In the genomic region with DNA sequence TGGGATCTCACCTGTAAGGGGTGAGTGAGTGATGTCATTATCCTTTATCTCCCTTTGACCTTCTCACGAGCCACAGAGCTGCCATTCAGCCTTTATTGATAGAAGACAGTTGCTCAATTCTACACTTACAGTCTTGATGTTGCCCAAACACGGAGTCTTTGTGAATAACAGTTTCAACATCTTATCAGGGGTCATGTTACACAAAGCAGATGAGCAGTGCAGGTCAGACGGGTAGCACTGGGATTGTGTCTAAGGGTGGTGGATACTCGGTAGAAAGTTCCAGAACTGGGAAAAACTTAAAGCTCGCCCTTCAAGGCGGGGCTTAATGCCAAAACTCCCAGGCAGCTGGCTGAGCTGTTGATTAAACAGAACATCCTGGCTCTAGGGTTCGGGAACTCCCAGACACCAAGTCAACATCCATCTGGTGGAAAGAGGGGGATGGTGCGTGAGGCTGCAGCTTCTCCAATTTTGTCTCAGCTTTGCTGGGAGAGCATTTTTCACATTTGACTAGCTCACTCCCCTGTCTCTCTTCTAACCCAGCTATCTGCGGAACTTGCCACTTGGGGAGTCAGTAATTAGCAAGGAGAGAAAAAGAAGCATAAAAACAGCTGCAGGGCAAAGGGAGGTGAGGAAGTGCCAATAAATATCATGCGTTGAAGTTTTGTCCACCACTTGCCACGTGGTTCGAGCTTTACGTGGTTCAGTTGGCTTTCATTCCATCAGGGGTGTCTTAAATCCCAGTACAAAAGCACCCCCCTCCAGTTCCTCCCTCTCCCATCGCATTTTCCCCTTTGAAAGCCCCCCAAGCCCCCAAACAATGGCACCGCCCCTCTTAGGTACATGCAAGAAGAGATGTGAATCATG, we compare ENCODE assay signal across 12 cellular contexts. TPM values are rescaled to one million over a fixed set of nuclear protein-coding genes. Genes with fewer than 3 reads are reported as not detected.
DNase-seq lines count a peak whose midpoint lies in the region; ATAC-seq and TF ChIP-seq lines count a peak whose summit lies in the region.
"Had no signal": no experiment of that assay in that cellular context is flagged by ENCODE, and none has a peak within 500 bp of the region (broad histone marks: within the 10 kb centered on the region; RNA-seq: fewer than 3 reads in every experiment).

No MANE protein-coding gene starts in this region.

- H3K4me3 ChIP-seq in mucosa of descending colon (no peak overlapping the region), spleen (no peak overlapping the region)
- H3K4me3 ChIP-seq: thoracic aorta had no signal

- DNase-seq in AG09319 (ENCODE audit: extremely low read depth, low read depth): peak; percentile 19
- DNase-seq in M059J (ENCODE audit: low read depth): peak; percentile 7
- peak; percentile 88 for DNase-seq in amniotic epithelial cell (ENCODE audit: low read depth)
- peak in 1 of 3 donors; percentile 28 for DNase-seq in mucosa of descending colon
- DNase-seq in G401 (ENCODE audit: low spot score): no peak
- DNase-seq in DMS79 (lab: John Stamatoyannopoulos, UW): no peak
- DNase-seq in hypothalamus (lab: John Stamatoyannopoulos, UW): no peak
- DNase-seq in spleen: no peak
- DNase-seq: activated naive CD4-positive, alpha-beta T cell treated with anti-CD3 and anti-CD28 coated beads, Interleukin-2, amount 50 U/mL, for 16 hours; CD8-positive, alpha-beta T cell had no signal

- peaks cover 0 to 11% (median 0%) of the 10 kb centered on the region in 7 donors for H3K27me3 ChIP-seq in spleen (replicated peaks in 1 of 7)

- no peaks in the 10 kb centered on the region for H3K36me3 ChIP-seq in mucosa of descending colon (ENCODE audit: low read depth)
- H3K36me3 ChIP-seq in spleen: no peaks in the 10 kb centered on the region
- H3K36me3 ChIP-seq: thoracic aorta had no signal

- H3K9me3 ChIP-seq in mucosa of descending colon (no peaks in the 10 kb centered on the region), spleen (no peaks in the 10 kb centered on the region)
- H3K9me3 ChIP-seq: thoracic aorta had no signal

- in situ Hi-C loops in G401 (cut with HindIII; ENCODE audit: low sequenced_read_pairs): no loop called here

- peak; percentile 62 for ATAC-seq in mucosa of descending colon
- ATAC-seq: CD8-positive, alpha-beta T cell had no signal

- WGBS in spleen, 5 donors: 59 to 73% (median 61%) methylated on average over 15 of the region's 15 CpGs

- no peak overlapping the region for H3K27ac ChIP-seq in spleen
- H3K27ac ChIP-seq: thoracic aorta had no signal

- no peak for TF ChIP-seq CTCF in AG09319 (IDR thresholded peaks at IDR 0.05; ENCODE audit: low read depth, low read length)
- no peak for TF ChIP-seq CTCF in mucosa of descending colon (IDR thresholded peaks at IDR 0.05)
- TF ChIP-seq CTCF in spleen (IDR thresholded peaks at IDR 0.05 in 8 of 11, conservative IDR thresholded peaks at IDR 0.05 in 3 of 11): no peak

- H3K4me1 ChIP-seq in mucosa of descending colon (ENCODE audit: low read depth) (no peaks in the 10 kb centered on the region), spleen (no peaks in the 10 kb centered on the region)

- TF ChIP-seq POLR2A in spleen (IDR thresholded peaks at IDR 0.05): no peak

- intact Hi-C loops in mucosa of descending colon (cut with DNase I, micrococcal nuclease): no loop called here
- intact Hi-C loops in spleen (cut with DNase I; ENCODE audit: low total_unique reads): no loop called here

RNA-seq across cellular contexts. Expression of a gene that starts 31.0 kb away (rescaled TPM):
- not detected in 2 replicates for total RNA-seq in M059J (2014; rRNA removed; shearing (Covaris generic))
- total RNA-seq in mucosa of descending colon (under 1 TPM in 1 of 3 donors, not detected in 2; 0.25 TPM), spleen (not detected)
- total RNA-seq in G401 (2014; rRNA removed; shearing (Covaris generic)): 0.43 and 0.78 TPM in 2 replicates
- under 1 TPM in 1 of 3 donors, not detected in 2; 0.05 TPM for polyA plus RNA-seq in spleen
- total RNA-seq: CD8-positive, alpha-beta T cell; mesenteric fat pad; thoracic aorta had no signal

Comparison
In these comparisons a context has a peak if more than half of its experiments do, and no peak if none do; other contexts are left out.
1. DNase-seq: peak in AG09319 (single experiment), M059J (single experiment) and amniotic epithelial cell (single experiment); none in G401 (single experiment), DMS79 (single experiment), hypothalamus (0 of 51) and spleen (single experiment).